8 cellular contexts compared by ENCODE assay signal in the genomic region with DNA sequence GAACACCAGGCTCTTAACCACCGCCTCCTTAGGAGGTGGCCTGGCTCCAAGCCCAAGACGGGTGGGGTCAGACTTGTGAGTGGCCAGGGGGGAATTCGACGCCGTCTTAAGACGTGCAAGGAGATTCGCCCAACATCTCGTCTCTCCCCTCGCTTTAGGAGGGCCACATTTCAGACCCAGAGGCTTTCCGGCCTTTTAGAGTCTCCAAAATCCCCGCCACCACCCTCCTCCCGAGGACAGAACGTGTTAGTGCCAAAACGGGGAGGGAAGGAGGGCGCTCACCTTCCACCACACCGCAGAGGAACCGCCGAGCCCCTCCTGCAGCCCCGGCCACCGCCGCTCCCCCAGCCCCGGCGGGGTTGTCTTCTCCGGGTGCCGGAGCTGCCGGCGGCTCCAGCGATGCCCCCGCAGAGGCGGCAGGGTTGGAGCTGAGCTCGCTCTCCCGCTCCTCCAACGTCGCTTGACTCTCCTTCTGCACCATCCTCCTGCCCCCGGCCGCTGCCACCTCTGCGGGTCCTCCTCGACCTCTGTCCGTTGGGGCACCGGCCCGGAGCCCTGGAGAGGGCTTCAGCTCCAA. TPM values are rescaled to one million over a fixed set of nuclear protein-coding genes. Genes with fewer than 3 reads are reported as not detected.
DNase-seq lines count a peak whose midpoint lies in the region; ATAC-seq and TF ChIP-seq lines count a peak whose summit lies in the region.

No MANE protein-coding gene starts in this region.

- H3K27me3 Mint-ChIP-seq in immature natural killer cell (ENCODE audit: low read depth in 3 of 3), result peaks cover 10 to 22% (median 14%) of the 10 kb centered on the region in 3 donors

- H3K36me3 ChIP-seq in skeletal muscle satellite cell (ENCODE audit: insufficient read depth, low read length), result peaks cover 5% of the 10 kb centered on the region

- ATAC-seq in HG03103 (IDR thresholded peaks at IDR 0.05; ENCODE audit: low read depth, unreplicated experiment) (peak; percentile 3), HG02610 (IDR thresholded peaks at IDR 0.05; ENCODE audit: unreplicated experiment) (no peak)

- no peaks in the 10 kb centered on the region for H3K9me3 Mint-ChIP-seq in immature natural killer cell

- no peaks in the 10 kb centered on the region for H3K9me3 ChIP-seq in skeletal muscle satellite cell (replicated peaks; ENCODE audit: low read length)

- H3K27me3 ChIP-seq in skeletal muscle satellite cell (ENCODE audit: control insufficient read depth, insufficient read depth, low read length), result no peaks in the 10 kb centered on the region

- peaks cover 58 to 60% of the 10 kb centered on the region in 2 donors for H3K4me1 Mint-ChIP-seq in immature natural killer cell

- H3K4me3 ChIP-seq in cardiac fibroblast (replicated peaks in 1 of 2; ENCODE audit: low read depth in 2 of 2, low read length in 2 of 2), result peak overlapping the region; percentile 95 to 99
- peak overlapping the region; percentile 97 for H3K4me3 ChIP-seq in skeletal muscle satellite cell (ENCODE audit: low read length)

- H3K9ac ChIP-seq in skeletal muscle satellite cell (ENCODE audit: low read depth, low read length), result peak overlapping the region; percentile 97

- peak overlapping the region; percentile 91 to 99 (median 95) for H3K27ac Mint-ChIP-seq in immature natural killer cell

- DNase-seq in NCI-H146 (lab: John Stamatoyannopoulos, UW) (peak; percentile 52), NCI-H146 treated with DMSO at 0.1 percent for 48 hours (lab: John Stamatoyannopoulos, UW; ENCODE audit: unreplicated experiment) (no peak), SK-N-DZ (ENCODE audit: low spot score) (peak; percentile 52), cardiac fibroblast (ENCODE audit: low read depth in 2 of 2) (peak; percentile 97 to 98), immature natural killer cell (no peak)

- TF ChIP-seq CTCF in cardiac fibroblast (IDR thresholded peaks at IDR 0.05; ENCODE audit: low read depth, low read length), result no peak

- H3K4me1 ChIP-seq in skeletal muscle satellite cell (ENCODE audit: control insufficient read depth, insufficient read depth, low read length), result peaks cover 31% of the 10 kb centered on the region

- H3K4me3 Mint-ChIP-seq in immature natural killer cell, result peak overlapping the region; percentile 94 to 100 (median 98)

- peak overlapping the region; percentile 82 for H3K4me2 ChIP-seq in skeletal muscle satellite cell (ENCODE audit: low read length)

- peaks cover 0 to 7% (median under 1%) of the 10 kb centered on the region in 3 donors for H3K36me3 Mint-ChIP-seq in immature natural killer cell

RNA-seq across cellular contexts. Expression of gene OGA, which starts 0.6 kb away (rescaled TPM):
- polyA plus RNA-seq in SK-N-DZ (2014; cell fraction: cytosol; rRNA removed), result 47.3 and 51.7 TPM in 2 replicates
- polyA plus RNA-seq in SK-N-DZ (2014; cell fraction: nucleus; rRNA removed), result 142 and 189 TPM in 2 replicates
- polyA plus RNA-seq in immature natural killer cell, result 10 to 100 TPM; 32.0 to 57.0 (median 46.6) TPM
- total RNA-seq in skeletal muscle satellite cell (2012; rRNA removed), result 79.7 and 86.2 TPM in 2 replicates

RNA-seq across cellular contexts. Expression of gene KCNIP2, which starts 26.0 kb away (rescaled TPM):
- 1.4 and 2.2 TPM in 2 replicates for polyA plus RNA-seq in SK-N-DZ (2014; cell fraction: cytosol; rRNA removed)
- 12.4 TPM in 2 replicates for polyA plus RNA-seq in SK-N-DZ (2014; cell fraction: nucleus; rRNA removed)
- not detected for polyA plus RNA-seq in immature natural killer cell
- total RNA-seq in skeletal muscle satellite cell (2012; rRNA removed), result 0.44 and 2.8 TPM in 2 replicates

RNA-seq across cellular contexts. Expression of gene NPM3, which starts 34.4 kb away (rescaled TPM):
- polyA plus RNA-seq in SK-N-DZ (2014; cell fraction: cytosol; rRNA removed), result 166 and 203 TPM in 2 replicates
- 82.0 and 159 TPM in 2 replicates for polyA plus RNA-seq in SK-N-DZ (2014; cell fraction: nucleus; rRNA removed)
- 1 to 10 TPM; 1.5 to 8.8 (median 4.7) TPM for polyA plus RNA-seq in immature natural killer cell
- 202 and 204 TPM in 2 replicates for total RNA-seq in skeletal muscle satellite cell (2012; rRNA removed)

RNA-seq across cellular contexts. Expression of gene FGF8, which starts 41.7 kb away (rescaled TPM):
- polyA plus RNA-seq in SK-N-DZ (2014; cell fraction: cytosol; rRNA removed), result 0.36 TPM in 2 replicates
- 3.3 TPM in 1 of 2 replicates, not detected in the other for polyA plus RNA-seq in SK-N-DZ (2014; cell fraction: nucleus; rRNA removed)
- polyA plus RNA-seq in immature natural killer cell, result not detected
- 0.44 and 0.51 TPM in 2 replicates for total RNA-seq in skeletal muscle satellite cell (2012; rRNA removed)

Comparison
In these comparisons a context has a peak if more than half of its experiments do, and no peak if none do; other contexts are left out.
1. DNase-seq: peak in NCI-H146 (single experiment), SK-N-DZ (single experiment) and cardiac fibroblast (2 of 2); none in NCI-H146 treated with DMSO at 0.1 percent for 48 hours (single experiment) and immature natural killer cell (0 of 3).